21 cellular contexts compared by ENCODE assay signal in the genomic region with DNA sequence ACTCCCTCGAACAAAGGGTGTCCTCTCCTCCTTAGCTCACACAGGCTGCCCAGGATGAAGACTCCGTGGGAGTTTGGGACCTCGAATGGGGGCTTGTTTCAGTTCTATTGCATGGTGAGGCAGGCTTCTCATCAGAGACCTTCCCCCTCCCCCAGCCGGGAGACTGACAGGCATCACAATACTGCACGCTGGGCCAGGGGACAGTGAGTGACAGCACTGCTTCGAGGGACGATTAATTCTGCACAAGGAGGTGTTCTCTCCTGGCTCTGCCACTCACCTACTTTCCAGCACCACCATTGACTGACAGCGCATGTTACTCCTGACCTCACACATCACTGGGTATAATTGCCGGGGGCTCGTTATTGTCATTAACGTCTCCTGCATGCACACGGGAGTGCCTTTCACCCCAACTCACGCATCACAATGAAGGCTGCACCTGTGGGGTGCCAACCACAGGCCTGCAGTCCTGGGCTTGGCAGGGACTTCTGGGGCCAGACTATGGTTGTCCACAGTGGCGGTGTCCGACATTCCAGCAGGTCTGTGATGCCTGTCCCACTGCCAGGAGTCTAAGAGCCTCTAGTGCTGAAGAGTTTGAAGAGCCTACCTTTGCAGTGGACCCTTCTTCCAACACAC.
"Had no signal": no experiment of that assay in that cellular context is flagged by ENCODE, and none has a peak within 500 bp of the region (broad histone marks: within the 10 kb centered on the region; RNA-seq: fewer than 3 reads in every experiment).

No MANE protein-coding gene starts in this region.

- FAIRE-seq: HTR-8/SVneo, RCC 7860 had no signal

- H3K27me3 ChIP-seq: MG63, SJSA1 had no signal

- DNase-seq: KBM-7, MG63, NCI-H1092 treated with DMSO at 0.1 percent for 48 hours, NCI-H1436, NCI-H187, NCI-H2029, NCI-H2081 treated with DMSO at 0.1 percent for 48 hours, NCI-H2171, NCI-H226, NCI-H446, NCI-H510A, NCI-H524 treated with DMSO at 0.1 percent for 48 hours, NCI-H69, NCI-H774, Right ventricle myocardium superior, RPMI8226, SIG-M5 had no signal

- H3K36me3 ChIP-seq: MG63, SJSA1 had no signal

- H3K9me3 ChIP-seq: MG63, SJSA1 had no signal

- H3K4me1 ChIP-seq: SJSA1 had no signal

- H3K4me3 ChIP-seq: MG63, SJSA1, SK-N-MC had no signal

- H3K27ac ChIP-seq: SJSA1, SK-N-MC had no signal
